ENCODE assay signal across 9 cellular contexts in genomic region chrX:50747471-50747900, GRCh38.
DNase-seq lines count a peak whose midpoint lies in the region; ATAC-seq and TF ChIP-seq lines count a peak whose summit lies in the region.
"Had no signal": no experiment of that assay in that cellular context is flagged by ENCODE, and none has a peak within 500 bp of the region (broad histone marks: within the 10 kb centered on the region; RNA-seq: fewer than 3 reads in every experiment).

No MANE protein-coding gene starts in this region.

- H3K36me3 Mint-ChIP-seq in H9 (ENCODE audit: insufficient read depth in 1 of 3, low read depth in 3 of 3) (peaks cover 0 to 8% (median 0%) of the 10 kb centered on the region in 3 experiments; a peak in 4 of 7 replicates), natural killer cell (no peaks in the 10 kb centered on the region)
- no peaks in the 10 kb centered on the region for H3K36me3 Mint-ChIP-seq in activated naive CD8-positive, alpha-beta T cell treated with anti-CD3 and anti-CD28 coated beads for 36 hours

- no peaks in the 10 kb centered on the region for H3K36me3 ChIP-seq in BJ (ENCODE audit: control insufficient read depth, insufficient read depth, low read length)

- H3K27ac ChIP-seq in H9 (ENCODE audit: insufficient read length, low read depth, low read length): no peak overlapping the region

- no peak overlapping the region for H2BK20ac ChIP-seq in H9 (ENCODE audit: low read depth, low read length, poor library complexity, severe bottlenecking)

- H3K4me3 Mint-ChIP-seq in H9: no peak overlapping the region
- no peak overlapping the region for H3K4me3 Mint-ChIP-seq in activated naive CD8-positive, alpha-beta T cell treated with anti-CD3 and anti-CD28 coated beads for 36 hours
- H3K4me3 Mint-ChIP-seq in natural killer cell: no peak overlapping the region
- H3K4me3 Mint-ChIP-seq: effector memory CD8-positive, alpha-beta T cell had no signal

- H3K14ac ChIP-seq in H9 (ENCODE audit: insufficient read depth, low read length): no peak overlapping the region

- H3K9me3 ChIP-seq in H9 (ENCODE audit: control insufficient read depth, low read depth, low read length): no peaks in the 10 kb centered on the region

- TF ChIP-seq CTCF in BJ (IDR thresholded peaks at IDR 0.05; ENCODE audit: insufficient read depth, low read depth, low read length) (peak; percentile 65), H9 (conservative IDR thresholded peaks at IDR 0.05) (peak; percentile 74), natural killer cell (IDR thresholded peaks at IDR 0.05) (no peak)

- no peak overlapping the region for H3K9ac ChIP-seq in H9 (ENCODE audit: extremely low read depth, insufficient read length, low read length)

- H3K27me3 ChIP-seq in BJ (ENCODE audit: control insufficient read depth, insufficient read depth, low read length) (no peaks in the 10 kb centered on the region), H9 (ENCODE audit: insufficient read depth, low read length) (no peaks in the 10 kb centered on the region)

- H2AK5ac ChIP-seq in H9 (ENCODE audit: insufficient read length, low read length): no peak overlapping the region

- H3K27ac Mint-ChIP-seq in H9 (no peak overlapping the region), natural killer cell (no peak overlapping the region)
- H3K27ac Mint-ChIP-seq in activated naive CD8-positive, alpha-beta T cell treated with anti-CD3 and anti-CD28 coated beads for 36 hours: no peak overlapping the region
- H3K27ac Mint-ChIP-seq: effector memory CD8-positive, alpha-beta T cell had no signal

- no peak overlapping the region for H4K91ac ChIP-seq in H9 (ENCODE audit: insufficient read length, low read depth, low read length)

- H3K79me2 ChIP-seq in H9 (ENCODE audit: insufficient read depth, low read length): no peaks in the 10 kb centered on the region

- H3K23ac ChIP-seq in H9 (ENCODE audit: insufficient read length, low read depth, low read length): no peak overlapping the region

- no peak overlapping the region for H3K4me3 ChIP-seq in BJ (ENCODE audit: low read depth, low read length)

- CTCF ChIA-PET in BJ (lab: Yijun Ruan, JAX): interaction anchor here (0.6 to 1.9 kb wide), 9 partner anchors 10 to 241 kb away, joined by 3 to 6 read pairs (median 3); no protein-coding TSS in a partner anchor

- H4K20me1 ChIP-seq in H9 (ENCODE audit: control insufficient read depth, insufficient read depth, insufficient read length): no peaks in the 10 kb centered on the region

- H4K5ac ChIP-seq in H9 (ENCODE audit: insufficient read length, low read depth, low read length): no peak overlapping the region

- H2BK15ac ChIP-seq in H9 (ENCODE audit: low read depth, low read length): no peak overlapping the region

- WGBS in H9 (ENCODE audit: extremely low coverage, insufficient read length, low lambda C conversion rate): no CpG with 5 or more reads among the region's 1 CpG

- no peak overlapping the region for H2BK120ac ChIP-seq in H9 (ENCODE audit: low read depth, low read length, poor library complexity, severe bottlenecking)

- H3K4me1 Mint-ChIP-seq in H9 (no peaks in the 10 kb centered on the region), natural killer cell (no peaks in the 10 kb centered on the region)
- no peaks in the 10 kb centered on the region for H3K4me1 Mint-ChIP-seq in activated naive CD8-positive, alpha-beta T cell treated with anti-CD3 and anti-CD28 coated beads for 36 hours

- no peak overlapping the region for H3T11ph ChIP-seq in H9 (ENCODE audit: low read length)

- no peak overlapping the region for H2BK12ac ChIP-seq in H9 (ENCODE audit: insufficient read length, low read depth, low read length)

- DNase-seq in BJ (ENCODE audit: low read depth): peak; percentile 53
- no peak for DNase-seq in H9
- peak; percentile 1 for DNase-seq in activated naive CD8-positive, alpha-beta T cell treated with anti-CD3 and anti-CD28 coated beads for 36 hours
- DNase-seq in left lobe of liver (ENCODE audit: low spot score): no peak
- no peak for DNase-seq in KG1 (lab: John Stamatoyannopoulos, UW)
- DNase-seq in natural killer cell: no peak

- no peaks in the 10 kb centered on the region for H3K79me1 ChIP-seq in H9 (ENCODE audit: insufficient read depth, low read depth, low read length, poor library complexity, severe bottlenecking)

- POLR2A ChIA-PET in BJ (lab: Charles Lee): no interaction called here

- no peak overlapping the region for H3K18ac ChIP-seq in H9 (ENCODE audit: insufficient read length, low read depth, low read length)

- no peak overlapping the region for H3K4me2 ChIP-seq in H9 (ENCODE audit: insufficient read depth, insufficient read length, low read length)

- no peak overlapping the region for H3K4ac ChIP-seq in H9 (ENCODE audit: low read depth, low read length)

- H2BK5ac ChIP-seq in H9 (ENCODE audit: insufficient read length, low read length): no peak overlapping the region

- no peak overlapping the region for H3K56ac ChIP-seq in H9 (ENCODE audit: insufficient read length, low read depth, low read length)

- H4K8ac ChIP-seq in H9 (replicated peaks; ENCODE audit: insufficient read length, low read depth, low read length): no peak overlapping the region

- no peak overlapping the region for H2AFZ ChIP-seq in H9 (ENCODE audit: low read length)

- ATAC-seq in left lobe of liver: peak; percentile 71
- ATAC-seq in GM21737 (IDR thresholded peaks at IDR 0.05; ENCODE audit: unreplicated experiment): no peak
- no peak for ATAC-seq in GM18867 (IDR thresholded peaks at IDR 0.05; ENCODE audit: unreplicated experiment)
- ATAC-seq in natural killer cell: no peak
- ATAC-seq: effector memory CD8-positive, alpha-beta T cell had no signal

- intact Hi-C loops in natural killer cell (cut with micrococcal nuclease): no loop called here

- peaks cover 2% of the 10 kb centered on the region; the same call in 1 of the 2 replicates for H3K27me3 Mint-ChIP-seq in H9 (ENCODE audit: low read depth)
- peaks cover 19% of the 10 kb centered on the region for H3K27me3 Mint-ChIP-seq in activated naive CD8-positive, alpha-beta T cell treated with anti-CD3 and anti-CD28 coated beads for 36 hours
- peaks cover 0 to 41% of the 10 kb centered on the region in 2 donors for H3K27me3 Mint-ChIP-seq in natural killer cell (ENCODE audit: low read depth in 2 of 2)

- H3K4me1 ChIP-seq in H9 (ENCODE audit: insufficient read depth, low read length): no peaks in the 10 kb centered on the region

- H3K9me3 Mint-ChIP-seq in H9 (peaks cover 53 to 63% of the 10 kb centered on the region in 2 experiments), natural killer cell (no peaks in the 10 kb centered on the region)
- H3K9me3 Mint-ChIP-seq in activated naive CD8-positive, alpha-beta T cell treated with anti-CD3 and anti-CD28 coated beads for 36 hours: no peaks in the 10 kb centered on the region
- H3K9me3 Mint-ChIP-seq: effector memory CD8-positive, alpha-beta T cell had no signal

- no peaks in the 10 kb centered on the region for H3K23me2 ChIP-seq in H9 (ENCODE audit: insufficient read length, low read depth, low read length, poor library complexity, severe bottlenecking)

Comparison
In these comparisons a context has a peak if more than half of its experiments do, and no peak if none do; other contexts are left out.
1. DNase-seq: peak in BJ (single experiment) and activated naive CD8-positive, alpha-beta T cell treated with anti-CD3 and anti-CD28 coated beads for 36 hours (single experiment); none in H9 (single experiment), left lobe of liver (single experiment), KG1 (single experiment) and natural killer cell (single experiment).